In the genomic region with DNA sequence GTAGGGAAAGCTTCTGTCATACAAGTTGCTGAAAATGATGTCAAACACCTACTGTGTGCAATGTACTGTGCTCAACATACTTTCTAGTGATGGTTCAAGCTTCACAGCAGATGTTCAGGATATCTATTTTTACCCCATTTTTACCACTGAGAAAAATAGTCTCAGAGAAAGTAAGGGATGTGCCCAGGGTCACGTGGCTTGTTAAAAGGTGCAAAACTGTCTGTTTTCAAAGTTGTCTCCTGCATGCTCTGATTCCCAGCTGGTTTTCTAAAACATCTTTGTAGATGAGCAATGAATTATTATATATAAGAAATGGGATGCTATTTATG, we compare ENCODE assay signal across 24 cellular contexts.
"Had no signal": no experiment of that assay in that cellular context is flagged by ENCODE, and none has a peak within 500 bp of the region (broad histone marks: within the 10 kb centered on the region; RNA-seq: fewer than 3 reads in every experiment).

No MANE protein-coding gene starts in this region.

- H3K4me3 Mint-ChIP-seq: activated B cell treated with CpG ODN at 0.5 μM for 24 hours; activated CD4-positive, alpha-beta T cell treated with anti-CD3 and anti-CD28 coated beads, Interleukin-2, amount 10 ng/mL, durations not matched to agents 24 days and 14 days; activated CD8-positive, alpha-beta memory T cell treated with anti-CD3 and anti-CD28 coated beads, Interleukin-2, amount 10 ng/mL, durations not matched to agents 7 days and 5 days; activated naive CD4-positive, alpha-beta T cell treated with anti-CD3 and anti-CD28 coated beads, Interleukin-2, amount 50 U/mL, for 24 hours; activated T-cell treated with anti-CD3 and anti-CD28 coated beads, Interleukin-2, amount 50 U/mL, for 24 hours; activated T-helper 1 cell treated with anti-CD3 and anti-CD28 coated beads, Interleukin-12 subunit alpha, Interleukin-12 subunit beta, Interleukin-2, Interleukin-4 antibody, amounts not matched to agents 30 ng/mL and 10 ng/mL and 1 ng/mL, durations not matched to agents 14 hours and 24 hours and 36 hours; central memory CD8-positive, alpha-beta T cell had no signal

- H3K27ac ChIP-seq: KMS-11 had no signal

- H3K9me3 Mint-ChIP-seq: activated B cell treated with CpG ODN at 0.5 μM for 24 hours; activated CD4-positive, alpha-beta T cell treated with anti-CD3 and anti-CD28 coated beads, Interleukin-2, amount 10 ng/mL, durations not matched to agents 24 days and 14 days; activated naive CD4-positive, alpha-beta T cell treated with anti-CD3 and anti-CD28 coated beads, Interleukin-2, amount 50 U/mL, for 24 hours; activated T-cell treated with anti-CD3 and anti-CD28 coated beads, Interleukin-2, amount 50 U/mL, for 24 hours; activated T-helper 1 cell treated with anti-CD3 and anti-CD28 coated beads, Interleukin-12 subunit alpha, Interleukin-12 subunit beta, Interleukin-2, Interleukin-4 antibody, amounts not matched to agents 30 ng/mL and 10 ng/mL and 1 ng/mL, durations not matched to agents 14 hours and 24 hours and 36 hours; central memory CD8-positive, alpha-beta T cell had no signal

- H3K4me1 Mint-ChIP-seq: activated B cell treated with CpG ODN at 0.5 μM for 24 hours; activated CD4-positive, alpha-beta T cell treated with anti-CD3 and anti-CD28 coated beads, Interleukin-2, amount 10 ng/mL, durations not matched to agents 24 days and 14 days; activated CD8-positive, alpha-beta memory T cell treated with anti-CD3 and anti-CD28 coated beads, Interleukin-2, amount 10 ng/mL, durations not matched to agents 7 days and 5 days; activated naive CD4-positive, alpha-beta T cell treated with anti-CD3 and anti-CD28 coated beads, Interleukin-2, amount 50 U/mL, for 24 hours; central memory CD8-positive, alpha-beta T cell had no signal

- ATAC-seq: activated CD8-positive, alpha-beta memory T cell treated with anti-CD3 and anti-CD28 coated beads, Interleukin-2, amount 10 ng/mL, durations not matched to agents 7 days and 5 days had no signal

- H3K4me2 ChIP-seq: KMS-11 had no signal

- H3K36me3 ChIP-seq: SJSA1 had no signal

- H3K27me3 ChIP-seq: SJSA1 had no signal

- H3K9me3 ChIP-seq: SJSA1 had no signal

- H3K9ac ChIP-seq: KMS-11 had no signal

- H3K4me3 ChIP-seq: SJSA1 had no signal

- DNase-seq: activated B cell treated with CpG ODN at 0.5 μM for 24 hours; activated CD4-positive, alpha-beta T cell treated with anti-CD3 and anti-CD28 coated beads for 1 hour; activated CD4-positive, alpha-beta T cell treated with anti-CD3 and anti-CD28 coated beads, Interleukin-2, amount 10 ng/mL, durations not matched to agents 24 days and 14 days; activated CD4-positive, alpha-beta T cell treated with anti-CD3 and anti-CD28 coated beads, Interleukin-2, amount 50 U/mL, for 48 hours; activated CD8-positive, alpha-beta memory T cell treated with anti-CD3 and anti-CD28 coated beads, Interleukin-2, amount 10 ng/mL, durations not matched to agents 7 days and 5 days; activated effector memory CD4-positive, alpha-beta T cell treated with Interleukin-2 at 50 U/mL for 16 hours; activated naive CD4-positive, alpha-beta T cell; activated T-cell treated with anti-CD3 and anti-CD28 coated beads, Interleukin-2, amount 50 U/mL, for 24 hours; aorta; MV-4-11; NCI-H1092 treated with DMSO at 0.1 percent for 48 hours; NCI-H1417 treated with DMSO at 0.1 percent for 48 hours; NCI-H2029; NCI-H2107; NCI-H345; NCI-H510A; NCI-H526 treated with DMSO at 0.1 percent for 48 hours; SHP77; T-helper 2 cell had no signal

- H3K36me3 Mint-ChIP-seq: activated CD8-positive, alpha-beta memory T cell treated with anti-CD3 and anti-CD28 coated beads, Interleukin-2, amount 10 ng/mL, durations not matched to agents 7 days and 5 days; activated naive CD4-positive, alpha-beta T cell treated with anti-CD3 and anti-CD28 coated beads, Interleukin-2, amount 50 U/mL, for 24 hours had no signal

- H3K27ac Mint-ChIP-seq: activated B cell treated with CpG ODN at 0.5 μM for 24 hours; activated CD4-positive, alpha-beta T cell treated with anti-CD3 and anti-CD28 coated beads, Interleukin-2, amount 10 ng/mL, durations not matched to agents 24 days and 14 days; activated CD8-positive, alpha-beta memory T cell treated with anti-CD3 and anti-CD28 coated beads, Interleukin-2, amount 10 ng/mL, durations not matched to agents 7 days and 5 days; activated naive CD4-positive, alpha-beta T cell treated with anti-CD3 and anti-CD28 coated beads, Interleukin-2, amount 50 U/mL, for 24 hours; activated T-cell treated with anti-CD3 and anti-CD28 coated beads, Interleukin-2, amount 50 U/mL, for 24 hours; activated T-helper 1 cell treated with anti-CD3 and anti-CD28 coated beads, Interleukin-12 subunit alpha, Interleukin-12 subunit beta, Interleukin-2, Interleukin-4 antibody, amounts not matched to agents 30 ng/mL and 10 ng/mL and 1 ng/mL, durations not matched to agents 14 hours and 24 hours and 36 hours had no signal

- H3K27me3 Mint-ChIP-seq: activated CD4-positive, alpha-beta T cell treated with anti-CD3 and anti-CD28 coated beads, Interleukin-2, amount 10 ng/mL, durations not matched to agents 24 days and 14 days; activated CD8-positive, alpha-beta memory T cell treated with anti-CD3 and anti-CD28 coated beads, Interleukin-2, amount 10 ng/mL, durations not matched to agents 7 days and 5 days; activated naive CD4-positive, alpha-beta T cell treated with anti-CD3 and anti-CD28 coated beads, Interleukin-2, amount 50 U/mL, for 24 hours had no signal
